9 cellular contexts compared by ENCODE assay signal in the genomic region with DNA sequence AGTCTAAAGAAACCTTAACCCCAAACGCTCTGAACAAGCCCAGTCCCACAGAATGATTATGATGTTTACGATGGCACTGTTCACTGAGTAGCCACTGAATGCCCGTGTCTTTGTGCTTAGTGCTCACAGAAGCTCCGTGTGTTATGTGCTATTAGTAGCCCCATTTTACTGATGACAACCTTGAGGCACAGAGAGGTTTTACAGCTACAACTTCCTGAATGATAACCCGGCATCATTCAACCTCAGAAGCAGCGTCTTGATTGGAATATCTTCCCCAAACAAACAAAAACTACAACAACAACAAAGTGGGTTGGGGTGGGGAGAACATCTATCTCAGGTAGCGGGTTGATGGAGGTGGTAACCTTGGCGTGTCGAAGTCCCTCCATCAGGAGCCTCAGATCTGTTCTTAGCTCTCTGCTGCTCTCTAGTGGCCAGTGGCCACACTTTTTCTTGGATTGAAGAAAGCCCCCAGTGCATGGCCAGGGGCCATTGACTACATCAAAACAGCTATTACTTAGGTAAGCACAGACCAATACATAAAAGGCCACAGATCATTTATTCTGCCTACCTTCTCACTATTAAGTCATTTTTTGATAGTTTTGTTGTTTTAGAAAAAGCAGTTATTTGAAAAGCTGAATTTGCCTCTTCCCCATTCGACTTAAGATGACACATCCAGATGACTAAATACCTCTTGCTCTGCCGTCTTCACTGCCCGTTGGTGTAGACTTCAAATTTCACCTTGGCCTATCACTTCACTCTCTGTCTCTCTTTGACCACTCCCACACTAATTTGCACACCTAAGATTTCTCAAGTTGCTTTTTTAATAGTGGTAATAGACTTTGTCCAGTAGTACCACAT.
DNase-seq lines count a peak whose midpoint lies in the region; ATAC-seq, FAIRE-seq and TF ChIP-seq lines count a peak whose summit lies in the region.
"Had no signal": no experiment of that assay in that cellular context is flagged by ENCODE, and none has a peak within 500 bp of the region (broad histone marks: within the 10 kb centered on the region; RNA-seq: fewer than 3 reads in every experiment).

No MANE protein-coding gene starts in this region.

- H3K36me3 ChIP-seq in ovary, result no peaks in the 10 kb centered on the region
- no peaks in the 10 kb centered on the region for H3K36me3 ChIP-seq in CD4-positive, alpha-beta memory T cell (ENCODE audit: insufficient read depth, low read length)

- ATAC-seq in HG02642 (IDR thresholded peaks at IDR 0.05; ENCODE audit: poor library complexity, unreplicated experiment), result peak; percentile 88
- ATAC-seq: naive thymus-derived CD8-positive, alpha-beta T cell had no signal

- POLR2A ChIA-PET in CD4-positive, alpha-beta memory T cell (lab: Charles Lee; ENCODE audit: partially characterized antibody), result no interaction called here

- H3K4me3 ChIP-seq in AG10803 (ENCODE audit: low read length) (no peak overlapping the region), fibroblast of pulmonary artery (replicated peaks; ENCODE audit: low read depth, low read length) (no peak overlapping the region), ovary (no peak overlapping the region)
- H3K4me3 ChIP-seq in CD4-positive, alpha-beta memory T cell (ENCODE audit: low read length in 2 of 2), result no peak overlapping the region

- peaks cover 3 to 16% (median 8%) of the 10 kb centered on the region in 8 donors for H3K9me3 Mint-ChIP-seq in CD4-positive, alpha-beta memory T cell

- no peak overlapping the region for H3K4me3 Mint-ChIP-seq in CD4-positive, alpha-beta memory T cell
- H3K4me3 Mint-ChIP-seq: naive thymus-derived CD8-positive, alpha-beta T cell had no signal

- FAIRE-seq in GM12892 (lab: Jason Lieb, UNC), result peak; percentile 81

- no peaks in the 10 kb centered on the region for H3K27me3 ChIP-seq in ovary
- H3K27me3 ChIP-seq in CD4-positive, alpha-beta memory T cell (ENCODE audit: insufficient read depth, low read length), result no peaks in the 10 kb centered on the region

- H3K36me3 Mint-ChIP-seq in CD4-positive, alpha-beta memory T cell, result no peaks in the 10 kb centered on the region

- DNase-seq in AG10803 (ENCODE audit: low read depth), result peak; percentile 40
- DNase-seq in GM12892 (ENCODE audit: insufficient read length), result peak; percentile 15
- DNase-seq in NCI-H1417 treated with DMSO at 0.1 percent for 48 hours (lab: John Stamatoyannopoulos, UW), result peak; percentile 29
- peak; percentile 29 to 49 for DNase-seq in activated CD4-positive, alpha-beta T cell treated with anti-CD3 and anti-CD28 coated beads, Interleukin-2, amount 50 U/mL, for 48 hours
- peak; percentile 45 for DNase-seq in fibroblast of pulmonary artery (ENCODE audit: low read depth)
- DNase-seq in ovary, result peak in 4 of 5 donors; percentile 8 to 24 (median 18)
- DNase-seq in CD4-positive, alpha-beta memory T cell, result no peak

- no peaks in the 10 kb centered on the region for H3K4me1 ChIP-seq in ovary (ENCODE audit: insufficient read depth)
- no peaks in the 10 kb centered on the region for H3K4me1 ChIP-seq in CD4-positive, alpha-beta memory T cell (ENCODE audit: insufficient read depth, low read length)

- no peak overlapping the region for H3K27ac ChIP-seq in ovary
- H3K27ac ChIP-seq in CD4-positive, alpha-beta memory T cell (ENCODE audit: low read depth, low read length), result no peak overlapping the region

- intact Hi-C loops in ovary (cut with DNase I), result no loop called here
- intact Hi-C loops in CD4-positive, alpha-beta memory T cell (cut with micrococcal nuclease), result no loop called here

- CTCF ChIA-PET in CD4-positive, alpha-beta memory T cell (lab: Charles Lee; ENCODE audit: partially characterized antibody), result interaction anchor here (0.7 kb wide), 1 partner anchor 10 kb away, joined by 3 read pairs; no protein-coding TSS in a partner anchor

- H3K9me3 ChIP-seq in ovary, result no peaks in the 10 kb centered on the region
- H3K9me3 ChIP-seq in CD4-positive, alpha-beta memory T cell (ENCODE audit: control insufficient read depth in 1 of 2, low read length in 2 of 2), result no peaks in the 10 kb centered on the region

- no peak for TF ChIP-seq EP300 in ovary (IDR thresholded peaks at IDR 0.05)

- 51 to 61% (median 57%) methylated on average over 12 of the region's 12 CpGs for WGBS in ovary, 3 donors

- no peaks in the 10 kb centered on the region for H3K4me1 Mint-ChIP-seq in CD4-positive, alpha-beta memory T cell
- H3K4me1 Mint-ChIP-seq: naive thymus-derived CD8-positive, alpha-beta T cell had no signal

- H3K27me3 Mint-ChIP-seq in CD4-positive, alpha-beta memory T cell, result peaks cover 3% of the 10 kb centered on the region in 2 donors

- TF ChIP-seq CTCF in AG10803 (conservative IDR thresholded peaks at IDR 0.05; ENCODE audit: low read length), result peak; percentile 79
- peak; percentile 64 for TF ChIP-seq CTCF in fibroblast of pulmonary artery (IDR thresholded peaks at IDR 0.05; ENCODE audit: low read length, missing control alignments)
- no peak for TF ChIP-seq CTCF in ovary (IDR thresholded peaks at IDR 0.05)

- no peak for TF ChIP-seq POLR2A in GM12892 (IDR thresholded peaks at IDR 0.05; ENCODE audit: low read depth, low read length)
- TF ChIP-seq POLR2A in ovary (IDR thresholded peaks at IDR 0.05), result no peak

- no peak overlapping the region for H3K27ac Mint-ChIP-seq in CD4-positive, alpha-beta memory T cell
- H3K27ac Mint-ChIP-seq: naive thymus-derived CD8-positive, alpha-beta T cell had no signal

Comparison
In these comparisons a context has a peak if more than half of its experiments do, and no peak if none do; other contexts are left out.
1. DNase-seq: peak in AG10803 (single experiment), GM12892 (single experiment), NCI-H1417 treated with DMSO at 0.1 percent for 48 hours (single experiment), activated CD4-positive, alpha-beta T cell treated with anti-CD3 and anti-CD28 coated beads, Interleukin-2, amount 50 U/mL, for 48 hours (2 of 2), fibroblast of pulmonary artery (single experiment) and ovary (4 of 5); none in CD4-positive, alpha-beta memory T cell (0 of 5).
2. CTCF ChIP-seq: peak in AG10803 (single experiment) and fibroblast of pulmonary artery (single experiment); none in ovary (0 of 3).